ENCODE assay signal across 8 cellular contexts in genomic region chr11:102453286-102453797, GRCh38. TPM values are rescaled to one million over a fixed set of nuclear protein-coding genes. Genes with fewer than 3 reads are reported as not detected.
A peak's percentile ranks its signal among the peaks of the same experiment; 100 is the strongest.
DNase-seq lines count a peak whose midpoint lies in the region; ATAC-seq, FAIRE-seq and TF ChIP-seq lines count a peak whose summit lies in the region.

No MANE protein-coding gene starts in this region.

- TF ChIP-seq CTCF in endothelial cell of umbilical vein (IDR thresholded peaks at IDR 0.05; ENCODE audit: extremely low read depth in 1 of 2, insufficient read depth in 1 of 2, low read depth in 1 of 2, low read length in 2 of 2): no peak

- H3K4me3 ChIP-seq in SK-N-MC (peak overlapping the region; percentile 77), endothelial cell of umbilical vein (replicated peaks in 1 of 3; ENCODE audit: insufficient read depth in 1 of 3, low read depth in 1 of 3, low read length in 3 of 3) (peak overlapping the region; percentile 72 to 98 (median 73)), neuron (ENCODE audit: low read length) (peak overlapping the region; percentile 67)

- dilution Hi-C loops in endothelial cell of umbilical vein (cut with MboI; ENCODE audit: extremely low pct_ligation_motif_present, low sequenced_read_pairs): no loop called here

- H3K9me3 Mint-ChIP-seq in activated CD4-positive, alpha-beta T cell treated with anti-CD3 and anti-CD28 coated beads for 36 hours (ENCODE audit: low read depth): no peaks in the 10 kb centered on the region

- H3K9me1 ChIP-seq in endothelial cell of umbilical vein (replicated peaks; ENCODE audit: control insufficient read depth, extremely low read depth, insufficient read depth, low read length): no peaks in the 10 kb centered on the region

- H3K27me3 ChIP-seq in endothelial cell of umbilical vein (ENCODE audit: control insufficient read depth in 2 of 2, insufficient read depth in 2 of 2, low read length in 2 of 2) (no peaks in the 10 kb centered on the region), neuron (ENCODE audit: insufficient read depth, low read length) (no peaks in the 10 kb centered on the region)

- peak overlapping the region; percentile 81; the same call in 1 of the 2 replicates for H3K27ac ChIP-seq in SK-N-MC
- peak overlapping the region; percentile 83 for H3K27ac ChIP-seq in endothelial cell of umbilical vein (ENCODE audit: insufficient read depth, low read depth, low read length)

- DNase-seq in activated CD4-positive, alpha-beta T cell treated with anti-CD3 and anti-CD28 coated beads for 36 hours: peak; percentile 67
- DNase-seq in activated CD4-positive, alpha-beta T cell treated with anti-CD3 and anti-CD28 coated beads for 1 hour: no peak
- DNase-seq in SK-N-MC (ENCODE audit: low read depth, low spot score) (no peak), endothelial cell of umbilical vein (ENCODE audit: low read depth, low spot score) (no peak), amniotic stem cell (lab: John Stamatoyannopoulos, UW) (no peak), NCI-H2029 treated with DMSO at 0.1 percent for 48 hours (lab: John Stamatoyannopoulos, UW) (no peak), DMS53 (lab: John Stamatoyannopoulos, UW) (no peak)

- ATAC-seq in activated CD4-positive, alpha-beta T cell treated with anti-CD3 and anti-CD28 coated beads for 36 hours: no peak

- no peak for TF ChIP-seq POLR2A in endothelial cell of umbilical vein (IDR thresholded peaks at IDR 0.05; ENCODE audit: low read depth, low read length)

- peaks cover 43% of the 10 kb centered on the region for H3K79me2 ChIP-seq in endothelial cell of umbilical vein (ENCODE audit: control insufficient read depth, insufficient read depth, low read length)

- intact Hi-C loops in activated CD4-positive, alpha-beta T cell treated with anti-CD3 and anti-CD28 coated beads for 36 hours (cut with DNase I, micrococcal nuclease): loop anchor here in 1 of 2 experiments (2.0 to 5.0 kb wide), 4 partner anchors 17 to 109 kb away; partner anchors contain the start of gene BIRC2
- intact Hi-C loops in endothelial cell of umbilical vein (cut with micrococcal nuclease): loop anchor here (2.0 to 5.0 kb wide), 3 partner anchors 51 to 144 kb away; no protein-coding TSS in a partner anchor

- H3K36me3 Mint-ChIP-seq in activated CD4-positive, alpha-beta T cell treated with anti-CD3 and anti-CD28 coated beads for 36 hours (ENCODE audit: low read depth): peaks cover 23% of the 10 kb centered on the region

- H3K4me1 Mint-ChIP-seq in activated CD4-positive, alpha-beta T cell treated with anti-CD3 and anti-CD28 coated beads for 36 hours: peaks cover 82% of the 10 kb centered on the region

- H3K4me1 ChIP-seq in endothelial cell of umbilical vein (ENCODE audit: control insufficient read depth, extremely low read depth, insufficient read depth, low read length) (peaks cover 49% of the 10 kb centered on the region), neuron (ENCODE audit: insufficient read depth, low read length) (peaks cover 27% of the 10 kb centered on the region)

- H3K4me3 Mint-ChIP-seq in activated CD4-positive, alpha-beta T cell treated with anti-CD3 and anti-CD28 coated beads for 36 hours: peak overlapping the region; percentile 86

- no peaks in the 10 kb centered on the region for H3K27me3 Mint-ChIP-seq in activated CD4-positive, alpha-beta T cell treated with anti-CD3 and anti-CD28 coated beads for 36 hours

- H3K36me3 ChIP-seq in SK-N-MC (ENCODE audit: insufficient read depth, low read length) (peaks cover 3% of the 10 kb centered on the region), endothelial cell of umbilical vein (ENCODE audit: control insufficient read depth in 2 of 2, extremely low read depth in 1 of 2, insufficient read depth in 2 of 2, low read length in 2 of 2) (no peaks in the 10 kb centered on the region), neuron (ENCODE audit: insufficient read depth, low read length) (peaks cover under 1% of the 10 kb centered on the region)

- H3K9me3 ChIP-seq in SK-N-MC (ENCODE audit: low read depth, low read length): no peaks in the 10 kb centered on the region
- H3K9me3 ChIP-seq in endothelial cell of umbilical vein (replicated peaks; ENCODE audit: control insufficient read depth, insufficient read depth, low read length): no peaks in the 10 kb centered on the region
- no peaks in the 10 kb centered on the region for H3K9me3 ChIP-seq in neuron (ENCODE audit: low read length)

- CTCF ChIA-PET in activated CD4-positive, alpha-beta T cell treated with anti-CD3 and anti-CD28 coated beads for 36 hours (lab: Charles Lee): interaction anchor here (0.5 kb wide), 1 partner anchor 160 kb away, joined by 3 read pairs; no protein-coding TSS in a partner anchor
- CTCF ChIA-PET in endothelial cell of umbilical vein (lab: Charles Lee): interaction anchor here (1.4 kb wide), 1 partner anchor 63 kb away, joined by 9 read pairs; no protein-coding TSS in a partner anchor

- H3K9ac ChIP-seq in SK-N-MC (ENCODE audit: insufficient read length) (peak overlapping the region; percentile 79), endothelial cell of umbilical vein (replicated peaks; ENCODE audit: extremely low read depth, insufficient read depth, low read length) (peak overlapping the region; percentile 94)

- TSS peak; percentile 16 for BruUV-seq in endothelial cell of umbilical vein (replicated peaks; lab: Mats Ljungman, UMichigan)

- H4K20me1 ChIP-seq in endothelial cell of umbilical vein (replicated peaks; ENCODE audit: control insufficient read depth, extremely low read depth, insufficient read depth, low read length): no peaks in the 10 kb centered on the region

- no peak for FAIRE-seq in endothelial cell of umbilical vein (lab: Jason Lieb, UNC)

- H3K4me2 ChIP-seq in endothelial cell of umbilical vein (ENCODE audit: insufficient read depth, low read length): peak overlapping the region; percentile 73

- peak overlapping the region; percentile 91 for H3K27ac Mint-ChIP-seq in activated CD4-positive, alpha-beta T cell treated with anti-CD3 and anti-CD28 coated beads for 36 hours

- H2AFZ ChIP-seq in endothelial cell of umbilical vein (ENCODE audit: low read depth, low read length) (peak overlapping the region; percentile 75), neuron (ENCODE audit: low read depth, low read length) (peak overlapping the region; percentile 92)

- POLR2A ChIA-PET in activated CD4-positive, alpha-beta T cell treated with anti-CD3 and anti-CD28 coated beads for 36 hours (lab: Charles Lee): interaction anchor here (0.9 to 1.0 kb wide), 3 partner anchors 12 to 104 kb away, joined by 3 to 4 read pairs (median 3); no protein-coding TSS in a partner anchor
- POLR2A ChIA-PET in endothelial cell of umbilical vein (lab: Charles Lee): no interaction called here

TF ChIP-seq in endothelial cell of umbilical vein, 7 proteins besides CTCF, POLR2A, EP300 and RAD21:
- TF ChIP-seq EZH2 (IDR thresholded peaks at IDR 0.05; ENCODE audit: borderline replicate concordance, low read depth, low read length, severe bottlenecking) (no peak), GATA2 (IDR thresholded peaks at IDR 0.05; ENCODE audit: insufficient read depth, insufficient read length, low read depth, low read length) (peak; percentile 34), POLR2AphosphoS5 (IDR thresholded peaks at IDR 0.05; ENCODE audit: insufficient read depth, low read depth, low read length) (no peak), FOS (IDR thresholded peaks at IDR 0.05; ENCODE audit: borderline replicate concordance, insufficient read depth, low read length) (no peak), MAX (IDR thresholded peaks at IDR 0.05; ENCODE audit: insufficient read depth, insufficient read length) (no peak)
TF ChIP-seq in endothelial cell of umbilical vein: peak in this region for 1.

RNA-seq across cellular contexts. Expression of gene TMEM123, which starts 0.8 kb away (rescaled TPM):
- total RNA-seq in activated CD4-positive, alpha-beta T cell treated with anti-CD3 and anti-CD28 coated beads for 36 hours: 100 to 1,000 TPM; 179 to 392 TPM
- 199 and 257 TPM in 2 replicates for total RNA-seq in endothelial cell of umbilical vein
- 201 and 312 TPM in 2 replicates for polyA plus RNA-seq in endothelial cell of umbilical vein
- 242 and 305 TPM in 2 replicates for polyA plus RNA-seq in endothelial cell of umbilical vein (2011; cell fraction: cytosol; rRNA removed)
- polyA plus RNA-seq in endothelial cell of umbilical vein (2011; cell fraction: nucleus; rRNA removed): 91.7 and 117 TPM in 2 replicates
- 358 and 382 TPM in 2 replicates for polyA plus RNA-seq in endothelial cell of umbilical vein (2012)
- polyA minus RNA-seq in endothelial cell of umbilical vein: 498 and 610 TPM in 2 replicates
- 83.6 TPM for polyA minus RNA-seq in endothelial cell of umbilical vein (2011; cell fraction: cytosol; rRNA and poly(A)+ RNA removed)
- 162 and 269 TPM in 2 replicates for polyA minus RNA-seq in endothelial cell of umbilical vein (2011; cell fraction: nucleus; rRNA and poly(A)+ RNA removed)
